16 cellular contexts compared by ENCODE assay signal in genomic region chr19:43675906-43676305, GRCh38. TPM values are rescaled to one million over a fixed set of nuclear protein-coding genes. Genes with fewer than 3 reads are reported as not detected.
DNase-seq lines count a peak whose midpoint lies in the region; ATAC-seq and TF ChIP-seq lines count a peak whose summit lies in the region.
"Had no signal": no experiment of that assay in that cellular context is flagged by ENCODE, and none has a peak within 500 bp of the region (broad histone marks: within the 10 kb centered on the region; RNA-seq: fewer than 3 reads in every experiment).

No MANE protein-coding gene starts in this region.

- POLR2A ChIA-PET in HEK293 (lab: Yijun Ruan, JAX), result no interaction called here

- peak overlapping the region; percentile 3 for H3K27ac Mint-ChIP-seq in activated T-helper 2 cell treated with anti-CD3 and anti-CD28 coated beads, Interferon-gamma antibody, Interleukin-2, Interleukin-4, amounts not matched to agents 10 μg/mL and 5 μg/mL and 100 μg/mL, durations not matched to agents 14 hours and 24 hours and 36 hours
- H3K27ac Mint-ChIP-seq in mesothelial cell of epicardium, result peak overlapping the region; percentile 93

- TF ChIP-seq CTCF in HEK293 (tag by site-specific recombination; IDR thresholded peaks at IDR 0.05) (no peak), mesothelial cell of epicardium (IDR thresholded peaks at IDR 0.05; ENCODE audit: unreplicated experiment) (no peak)

- H3K27ac ChIP-seq in ACC112 (ENCODE audit: low read depth, low read length), result peak overlapping the region; percentile 56; the same call in 1 of the 2 replicates
- H3K27ac ChIP-seq in HEK293 (ENCODE audit: extremely low read depth, low read depth, low read length), result no peak overlapping the region

- no peaks in the 10 kb centered on the region for H3K9me3 ChIP-seq in HEK293 (ENCODE audit: control insufficient read depth, insufficient read depth, low read depth, low read length)
- H3K9me3 ChIP-seq: BE2C had no signal

- no peaks in the 10 kb centered on the region for H3K36me3 Mint-ChIP-seq in activated T-helper 2 cell treated with anti-CD3 and anti-CD28 coated beads, Interferon-gamma antibody, Interleukin-2, Interleukin-4, amounts not matched to agents 10 μg/mL and 5 μg/mL and 100 μg/mL, durations not matched to agents 14 hours and 24 hours and 36 hours (ENCODE audit: low read depth)
- no peaks in the 10 kb centered on the region for H3K36me3 Mint-ChIP-seq in mesothelial cell of epicardium

- H3K4me3 Mint-ChIP-seq in activated T-helper 2 cell treated with anti-CD3 and anti-CD28 coated beads, Interferon-gamma antibody, Interleukin-2, Interleukin-4, amounts not matched to agents 10 μg/mL and 5 μg/mL and 100 μg/mL, durations not matched to agents 14 hours and 24 hours and 36 hours (ENCODE audit: low read depth), result no peak overlapping the region
- no peak overlapping the region for H3K4me3 Mint-ChIP-seq in mesothelial cell of epicardium

- peaks cover 6% of the 10 kb centered on the region for H3K27me3 Mint-ChIP-seq in activated T-helper 2 cell treated with anti-CD3 and anti-CD28 coated beads, Interferon-gamma antibody, Interleukin-2, Interleukin-4, amounts not matched to agents 10 μg/mL and 5 μg/mL and 100 μg/mL, durations not matched to agents 14 hours and 24 hours and 36 hours (ENCODE audit: low read depth)
- H3K27me3 Mint-ChIP-seq in mesothelial cell of epicardium (ENCODE audit: low read depth), result peaks cover 3% of the 10 kb centered on the region

- DNase-seq in activated T-helper 2 cell treated with anti-CD3 and anti-CD28 coated beads, Interferon-gamma antibody, Interleukin-2, Interleukin-4, amounts not matched to agents 10 μg/mL and 5 μg/mL and 100 μg/mL, durations not matched to agents 14 hours and 24 hours and 36 hours (ENCODE audit: low spot score), result no peak
- DNase-seq in mesothelial cell of epicardium (ENCODE audit: low spot score in 2 of 2, unreplicated experiment in 2 of 2), result no peak
- no peak for DNase-seq in KG1 (lab: John Stamatoyannopoulos, UW)
- DNase-seq in NCI-H146 treated with DMSO at 0.1 percent for 48 hours (lab: John Stamatoyannopoulos, UW; ENCODE audit: unreplicated experiment), result no peak
- DNase-seq in DMS153 (lab: John Stamatoyannopoulos, UW), result no peak
- DNase-seq: activated CD4-positive, CD25-positive, alpha-beta regulatory T cell; BE2C; NCI-H146; NCI-H446 had no signal

- no peaks in the 10 kb centered on the region for H3K36me3 ChIP-seq in ACC112 (ENCODE audit: insufficient read depth, low read length)
- H3K36me3 ChIP-seq in HEK293 (ENCODE audit: control insufficient read depth in 2 of 2, insufficient read depth in 1 of 2, low read length in 2 of 2), result no peaks in the 10 kb centered on the region; a peak in 1 of 3 replicates
- H3K36me3 ChIP-seq: BE2C had no signal

- CTCF ChIA-PET in HEK293 (lab: Yijun Ruan, JAX), result interaction anchor here (1.0 to 1.2 kb wide), 2 partner anchors 23 to 92 kb away, joined by 3 to 5 read pairs; no protein-coding TSS in a partner anchor

- H3K27me3 ChIP-seq in ACC112 (ENCODE audit: insufficient read depth, low read length), result no peaks in the 10 kb centered on the region
- H3K27me3 ChIP-seq: BE2C had no signal

- H3K4me1 ChIP-seq in ACC112 (ENCODE audit: control insufficient read depth, insufficient read depth, low read length, unreplicated experiment), result peaks cover 17% of the 10 kb centered on the region
- H3K4me1 ChIP-seq in HEK293 (ENCODE audit: control insufficient read depth, insufficient read depth, low read length), result peaks cover 27% of the 10 kb centered on the region
- H3K4me1 ChIP-seq: BE2C had no signal

- peak overlapping the region; percentile 64 for H2AFZ ChIP-seq in ACC112 (ENCODE audit: low read length, unreplicated experiment)

- no peaks in the 10 kb centered on the region for H3K79me2 ChIP-seq in ACC112 (ENCODE audit: control insufficient read depth, insufficient read depth, low read length, unreplicated experiment)

- peaks cover 12% of the 10 kb centered on the region for H3K4me1 Mint-ChIP-seq in activated T-helper 2 cell treated with anti-CD3 and anti-CD28 coated beads, Interferon-gamma antibody, Interleukin-2, Interleukin-4, amounts not matched to agents 10 μg/mL and 5 μg/mL and 100 μg/mL, durations not matched to agents 14 hours and 24 hours and 36 hours (ENCODE audit: low read depth)
- H3K4me1 Mint-ChIP-seq in mesothelial cell of epicardium, result peaks cover 30% of the 10 kb centered on the region

- intact Hi-C loops in activated T-helper 2 cell treated with anti-CD3 and anti-CD28 coated beads, Interferon-gamma antibody, Interleukin-2, Interleukin-4, amounts not matched to agents 10 μg/mL and 5 μg/mL and 100 μg/mL, durations not matched to agents 14 hours and 24 hours and 36 hours (cut with micrococcal nuclease), result loop anchor here (5.0 kb wide), 1 partner anchor 41 kb away; the partner anchor contains the start of gene IRGC

- H3K4me3 ChIP-seq in ACC112 (ENCODE audit: low read depth, low read length) (no peak overlapping the region), HEK293 (ENCODE audit: low read depth, low read length) (no peak overlapping the region)

- no peak for ATAC-seq in GM21786 (IDR thresholded peaks at IDR 0.05; ENCODE audit: unreplicated experiment)

- H3K9me3 Mint-ChIP-seq in activated T-helper 2 cell treated with anti-CD3 and anti-CD28 coated beads, Interferon-gamma antibody, Interleukin-2, Interleukin-4, amounts not matched to agents 10 μg/mL and 5 μg/mL and 100 μg/mL, durations not matched to agents 14 hours and 24 hours and 36 hours, result no peaks in the 10 kb centered on the region
- H3K9me3 Mint-ChIP-seq in mesothelial cell of epicardium, result no peaks in the 10 kb centered on the region

TF ChIP-seq in HEK293, 187 proteins besides CTCF, POLR2A, EP300 and RAD21 (continues in another document):
- no peak for TF ChIP-seq ZNF560 (tag by site-specific recombination; IDR thresholded peaks at IDR 0.05; ENCODE audit: borderline replicate concordance)
- TF ChIP-seq ZBTB20 (tag by site-specific recombination; IDR thresholded peaks at IDR 0.05), result peak; percentile 22; the same call in 1 of the 2 replicates
- no peak for TF ChIP-seq ZNF19 (tag by site-specific recombination; IDR thresholded peaks at IDR 0.05; ENCODE audit: low read depth)
- TF ChIP-seq ZNF561 (tag by site-specific recombination; IDR thresholded peaks at IDR 0.05; ENCODE audit: borderline replicate concordance), result no peak
- 0 out of 2 replicates have a peak, but pooled peaks have one; percentile 46 for TF ChIP-seq ZNF2 (tag by site-specific recombination; IDR thresholded peaks at IDR 0.05)
- TF ChIP-seq PRDM2 (tag by site-specific recombination; IDR thresholded peaks at IDR 0.05; ENCODE audit: borderline replicate concordance), result no peak

RNA-seq across cellular contexts. Expression of gene PLAUR, which starts 5.9 kb away (rescaled TPM):
- total RNA-seq in activated T-helper 2 cell treated with anti-CD3 and anti-CD28 coated beads, Interferon-gamma antibody, Interleukin-2, Interleukin-4, amounts not matched to agents 10 μg/mL and 5 μg/mL and 100 μg/mL, durations not matched to agents 14 hours and 24 hours and 36 hours, result 19.9 and 21.2 TPM in 2 replicates
- 18.5 to 22.7 TPM (median 22.2 TPM) in 3 replicates for total RNA-seq in mesothelial cell of epicardium

RNA-seq across cellular contexts. Expression of gene CADM4, which starts 36.3 kb away (rescaled TPM):
- total RNA-seq in activated T-helper 2 cell treated with anti-CD3 and anti-CD28 coated beads, Interferon-gamma antibody, Interleukin-2, Interleukin-4, amounts not matched to agents 10 μg/mL and 5 μg/mL and 100 μg/mL, durations not matched to agents 14 hours and 24 hours and 36 hours, result 0.39 and 0.44 TPM in 2 replicates
- 45.8 to 48.3 TPM (median 47.1 TPM) in 3 replicates for total RNA-seq in mesothelial cell of epicardium

RNA-seq across cellular contexts. Expression of gene IRGC, which starts 40.0 kb away (rescaled TPM):
- not detected in 2 replicates for total RNA-seq in activated T-helper 2 cell treated with anti-CD3 and anti-CD28 coated beads, Interferon-gamma antibody, Interleukin-2, Interleukin-4, amounts not matched to agents 10 μg/mL and 5 μg/mL and 100 μg/mL, durations not matched to agents 14 hours and 24 hours and 36 hours
- not detected in 3 replicates for total RNA-seq in mesothelial cell of epicardium
- total RNA-seq: fibroblast of villous mesenchyme, lung microvascular endothelial cell, omental fat pad, skeletal muscle tissue had no signal

RNA-seq across cellular contexts. Expression of gene ZNF428, which starts 56.5 kb away (rescaled TPM):
- 17.7 and 19.1 TPM in 2 replicates for total RNA-seq in activated T-helper 2 cell treated with anti-CD3 and anti-CD28 coated beads, Interferon-gamma antibody, Interleukin-2, Interleukin-4, amounts not matched to agents 10 μg/mL and 5 μg/mL and 100 μg/mL, durations not matched to agents 14 hours and 24 hours and 36 hours
- 92.2 to 96.2 TPM (median 92.4 TPM) in 3 replicates for total RNA-seq in mesothelial cell of epicardium

Comparison
In these comparisons a context has a peak if more than half of its experiments do, and no peak if none do; other contexts are left out.
1. RNA of gene CADM4, which starts 36.3 kb away (total RNA-seq): 45.8 to 48.3 TPM in mesothelial cell of epicardium; 0.39 to 0.44 TPM in activated T-helper 2 cell treated with anti-CD3 and anti-CD28 coated beads, Interferon-gamma antibody, Interleukin-2, Interleukin-4, amounts not matched to agents 10 μg/mL and 5 μg/mL and 100 μg/mL, durations not matched to agents 14 hours and 24 hours and 36 hours; every median in the first group is over 10 times any median in the second.